In genomic region chr3:50336452-50337174, GRCh38 we compare ENCODE assay signal across 8 cellular contexts. TPM values are rescaled to one million over a fixed set of nuclear protein-coding genes. Genes with fewer than 3 reads are reported as not detected.
DNase-seq lines count a peak whose midpoint lies in the region; ATAC-seq and TF ChIP-seq lines count a peak whose summit lies in the region.

No MANE protein-coding gene starts in this region.

- H3K4me2 ChIP-seq in Karpas-422 (ENCODE audit: low read depth, low read length, poor library complexity, severe bottlenecking) (peak overlapping the region; percentile 97), mesenchymal stem cell (ENCODE audit: low read length, poor library complexity, severe bottlenecking) (peak overlapping the region; percentile 86)

- H3K4me3 ChIP-seq in GM12865 (ENCODE audit: low read depth, low read length) (peak overlapping the region; percentile 96), Karpas-422 (ENCODE audit: low read length) (peak overlapping the region; percentile 95), breast epithelium (peak overlapping the region; percentile 65 to 84 (median 68)), mesenchymal stem cell (ENCODE audit: insufficient read depth in 1 of 2, low read depth in 1 of 2, low read length in 2 of 2) (peak overlapping the region; percentile 86 to 93), aorta (ENCODE audit: low read length in 2 of 2) (peak overlapping the region; percentile 51 to 78)

- H3K27ac ChIP-seq in Karpas-422 (ENCODE audit: low read length) (peak overlapping the region; percentile 91), breast epithelium (peak overlapping the region; percentile 96 to 99), mesenchymal stem cell (ENCODE audit: low read length, poor library complexity, severe bottlenecking) (peak overlapping the region; percentile 91), aorta (ENCODE audit: low read depth in 1 of 2, low read length in 2 of 2) (peak overlapping the region; percentile 17 to 86)

- H3K9ac ChIP-seq in Karpas-422 (ENCODE audit: low read length), result peak overlapping the region; percentile 99
- peak overlapping the region; percentile 97 for H3K9ac ChIP-seq in mesenchymal stem cell (ENCODE audit: low read length)

- peaks cover 64% of the 10 kb centered on the region for H3K4me1 ChIP-seq in Karpas-422 (ENCODE audit: low read length)
- peaks cover 19 to 23% of the 10 kb centered on the region in 2 donors for H3K4me1 ChIP-seq in breast epithelium
- peaks cover 37% of the 10 kb centered on the region for H3K4me1 ChIP-seq in mesenchymal stem cell (ENCODE audit: control insufficient read depth, insufficient read depth, low read depth, low read length)
- peaks cover 0 to 5% of the 10 kb centered on the region in 2 donors for H3K4me1 ChIP-seq in aorta (ENCODE audit: control insufficient read depth in 1 of 2, insufficient read depth in 2 of 2, low read length in 2 of 2)

- H2AFZ ChIP-seq in Karpas-422 (ENCODE audit: low read length), result peak overlapping the region; percentile 16; the same call in 1 of the 2 replicates
- H2AFZ ChIP-seq in mesenchymal stem cell (ENCODE audit: low read depth, low read length), result peak overlapping the region; percentile 74

- H3K23ac ChIP-seq in mesenchymal stem cell (ENCODE audit: low read length in 2 of 2), result peak overlapping the region in 1 of 2 experiments; percentile 90

- peaks cover 29% of the 10 kb centered on the region for H3K36me3 ChIP-seq in Karpas-422 (ENCODE audit: insufficient read depth, low read length)
- H3K36me3 ChIP-seq in breast epithelium, result peaks cover 1% of the 10 kb centered on the region
- H3K36me3 ChIP-seq in mesenchymal stem cell (ENCODE audit: control insufficient read depth in 1 of 2, insufficient read depth in 2 of 2, low read depth in 1 of 2, low read length in 2 of 2), result peaks cover 8 to 14% of the 10 kb centered on the region in 2 experiments
- no peaks in the 10 kb centered on the region for H3K36me3 ChIP-seq in aorta (ENCODE audit: control insufficient read depth in 1 of 2, insufficient read depth in 2 of 2, low read length in 1 of 2)

- peak; percentile 31 for ATAC-seq in GM21717 (IDR thresholded peaks at IDR 0.05; ENCODE audit: unreplicated experiment)
- no peak for ATAC-seq in aorta (ENCODE audit: low FRiP score)

- WGBS in mesenchymal stem cell, result under 1% methylated on average over 27 of the region's 31 CpGs
- WGBS in aorta, 2 donors, result 1% methylated on average over 26 to 31 of the region's 31 CpGs

- H4K20me1 ChIP-seq in Karpas-422 (ENCODE audit: insufficient read depth, low read depth, low read length), result peaks cover 20% of the 10 kb centered on the region; the same call in 1 of the 2 replicates

- no peaks in the 10 kb centered on the region for H3K9me2 ChIP-seq in Karpas-422 (replicated peaks; ENCODE audit: insufficient read depth, low read length)

- DNase-seq in GM12865 (ENCODE audit: low read depth), result no peak
- no peak for DNase-seq in Karpas-422
- DNase-seq in breast epithelium (ENCODE audit: low spot score in 2 of 2), result no peak
- DNase-seq in mesenchymal stem cell, result no peak
- no peak for DNase-seq in aorta
- no peak for DNase-seq in NCI-H2227 (lab: John Stamatoyannopoulos, UW; ENCODE audit: unreplicated experiment)
- no peak for DNase-seq in NCI-H2107 treated with DMSO at 0.1 percent for 48 hours (lab: John Stamatoyannopoulos, UW; ENCODE audit: unreplicated experiment)

- no peaks in the 10 kb centered on the region for H3K27me3 ChIP-seq in Karpas-422 (ENCODE audit: low read length)
- no peaks in the 10 kb centered on the region for H3K27me3 ChIP-seq in breast epithelium
- H3K27me3 ChIP-seq in mesenchymal stem cell (ENCODE audit: control insufficient read depth in 1 of 2, insufficient read depth in 1 of 2, low read length in 2 of 2), result no peaks in the 10 kb centered on the region
- no peaks in the 10 kb centered on the region for H3K27me3 ChIP-seq in aorta (ENCODE audit: control insufficient read depth in 1 of 2, insufficient read depth in 2 of 2, low read length in 1 of 2)

- peaks cover 68% of the 10 kb centered on the region for H3K79me2 ChIP-seq in Karpas-422 (ENCODE audit: low read length)

- intact Hi-C loops in breast epithelium (cut with DNase I; ENCODE audit: low total_unique reads) (no loop called here), aorta (cut with DNase I) (no loop called here)

- peak overlapping the region in 1 of 2 experiments; percentile 18 for H2BK12ac ChIP-seq in mesenchymal stem cell (ENCODE audit: low read length in 2 of 2)

- H2BK15ac ChIP-seq in mesenchymal stem cell (ENCODE audit: low read depth, poor library complexity, severe bottlenecking), result peak overlapping the region; percentile 60

- peaks cover 11% of the 10 kb centered on the region for H3K79me1 ChIP-seq in mesenchymal stem cell (replicated peaks; ENCODE audit: low read length, poor library complexity, severe bottlenecking)

- H2BK120ac ChIP-seq in mesenchymal stem cell (ENCODE audit: low read depth, low read length), result no peak overlapping the region

- H3K18ac ChIP-seq in mesenchymal stem cell (ENCODE audit: low read depth in 1 of 2, low read length in 2 of 2), result peak overlapping the region; percentile 77 to 97

- H3K9me3 ChIP-seq in Karpas-422 (ENCODE audit: low read length), result no peaks in the 10 kb centered on the region
- H3K9me3 ChIP-seq in breast epithelium, result no peaks in the 10 kb centered on the region
- no peaks in the 10 kb centered on the region for H3K9me3 ChIP-seq in mesenchymal stem cell (ENCODE audit: control insufficient read depth, low read length)
- no peaks in the 10 kb centered on the region for H3K9me3 ChIP-seq in aorta (ENCODE audit: control insufficient read depth, low read length)

- TF ChIP-seq CTCF in GM12865 (IDR thresholded peaks at IDR 0.05; ENCODE audit: insufficient read depth, low read depth, low read length, missing control alignments) (no peak), breast epithelium (IDR thresholded peaks at IDR 0.05) (peak in 1 of 3 donors; percentile 24)

- H3K4ac ChIP-seq in mesenchymal stem cell (ENCODE audit: low read depth in 1 of 2, low read length in 2 of 2), result peak overlapping the region; percentile 59 to 80

- peak overlapping the region; percentile 86 for H4K8ac ChIP-seq in mesenchymal stem cell (ENCODE audit: low read length)

- TF ChIP-seq POLR2A in breast epithelium (IDR thresholded peaks at IDR 0.05), result no peak

- H2BK5ac ChIP-seq in mesenchymal stem cell (ENCODE audit: low read depth, low read length, poor library complexity, severe bottlenecking), result peak overlapping the region; percentile 34

- H4K91ac ChIP-seq in mesenchymal stem cell (ENCODE audit: low read length), result peak overlapping the region; percentile 88

- no peak overlapping the region for H2AK5ac ChIP-seq in mesenchymal stem cell (ENCODE audit: low read length, severe bottlenecking)

- peak overlapping the region in 1 of 2 experiments; percentile 68 for H3K14ac ChIP-seq in mesenchymal stem cell (ENCODE audit: low read length in 2 of 2)

RNA-seq across cellular contexts. Expression of gene RASSF1, which starts 4.0 kb away (rescaled TPM):
- total RNA-seq in Karpas-422 (2014; rRNA removed; shearing (Covaris generic); ENCODE audit: low replicate concordance), result 33.3 and 69.4 TPM in 2 replicates
- total RNA-seq in breast epithelium (10 to 100 TPM; 42.7 to 63.6 (median 49.8) TPM), aorta (10 to 100 TPM; 41.6 to 43.2 TPM)
- polyA plus RNA-seq in mesenchymal stem cell (2013, experiment 1 of 2), result 12.3 TPM
- polyA plus RNA-seq in mesenchymal stem cell (2013, experiment 2 of 2), result 12.4 TPM
- polyA plus RNA-seq in aorta, result 10 to 100 TPM; 33.6 to 42.3 TPM

RNA-seq across cellular contexts. Expression of gene TUSC2, which starts 8.6 kb away (rescaled TPM):
- total RNA-seq in Karpas-422 (2014; rRNA removed; shearing (Covaris generic); ENCODE audit: low replicate concordance), result 38.1 and 49.6 TPM in 2 replicates
- total RNA-seq in breast epithelium, result 10 to 100 TPM; 18.1 to 25.9 (median 21.3) TPM
- 23.7 TPM for polyA plus RNA-seq in mesenchymal stem cell (2013, experiment 1 of 2)
- 23.1 TPM for polyA plus RNA-seq in mesenchymal stem cell (2013, experiment 2 of 2)
- total RNA-seq in aorta, result 10 to 100 TPM; 18.9 to 22.6 TPM
- 10 to 100 TPM; 28.5 to 33.2 TPM for polyA plus RNA-seq in aorta

RNA-seq across cellular contexts. Expression of gene ZMYND10, which starts 8.9 kb away (rescaled TPM):
- total RNA-seq in Karpas-422 (2014; rRNA removed; shearing (Covaris generic); ENCODE audit: low replicate concordance), result 1.3 and 1.4 TPM in 2 replicates
- total RNA-seq in breast epithelium (1 to 10 TPM in 2 of 3 donors, under 1 TPM in 1; 0.32 to 2.6 (median 1.9) TPM), aorta (under 1 TPM; 0.68 to 0.96 TPM)
- 0.48 TPM for polyA plus RNA-seq in mesenchymal stem cell (2013, experiment 1 of 2)
- polyA plus RNA-seq in mesenchymal stem cell (2013, experiment 2 of 2), result 0.79 TPM
- 1 to 10 TPM in 1 of 2 donors, under 1 TPM in 1; 0.13 to 3.5 TPM for polyA plus RNA-seq in aorta

RNA-seq across cellular contexts. Expression of gene NPRL2, which starts 14.0 kb away (rescaled TPM):
- 51.2 and 71.1 TPM in 2 replicates for total RNA-seq in Karpas-422 (2014; rRNA removed; shearing (Covaris generic); ENCODE audit: low replicate concordance)
- total RNA-seq in breast epithelium (10 to 100 TPM; 17.4 to 31.5 (median 29.5) TPM), aorta (10 to 100 TPM; 11.9 to 21.4 TPM)
- 10.6 TPM for polyA plus RNA-seq in mesenchymal stem cell (2013, experiment 1 of 2)
- 9.1 TPM for polyA plus RNA-seq in mesenchymal stem cell (2013, experiment 2 of 2)
- polyA plus RNA-seq in aorta, result 10 to 100 TPM; 17.3 to 41.9 TPM

RNA-seq across cellular contexts. Expression of gene CYB561D2, which starts 14.0 kb away (rescaled TPM):
- 32.5 and 35.0 TPM in 2 replicates for total RNA-seq in Karpas-422 (2014; rRNA removed; shearing (Covaris generic); ENCODE audit: low replicate concordance)
- 10 to 100 TPM; 23.6 to 30.1 (median 28.8) TPM for total RNA-seq in breast epithelium
- polyA plus RNA-seq in mesenchymal stem cell (2013, experiment 1 of 2), result 13.5 TPM
- 13.5 TPM for polyA plus RNA-seq in mesenchymal stem cell (2013, experiment 2 of 2)
- 10 to 100 TPM in 1 of 2 donors, 1 to 10 TPM in 1; 7.9 to 12.2 TPM for total RNA-seq in aorta
- polyA plus RNA-seq in aorta, result 10 to 100 TPM in 1 of 2 donors, 1 to 10 TPM in 1; 6.8 to 14.4 TPM
